ENCODE assay signal across 8 cellular contexts in the genomic region with DNA sequence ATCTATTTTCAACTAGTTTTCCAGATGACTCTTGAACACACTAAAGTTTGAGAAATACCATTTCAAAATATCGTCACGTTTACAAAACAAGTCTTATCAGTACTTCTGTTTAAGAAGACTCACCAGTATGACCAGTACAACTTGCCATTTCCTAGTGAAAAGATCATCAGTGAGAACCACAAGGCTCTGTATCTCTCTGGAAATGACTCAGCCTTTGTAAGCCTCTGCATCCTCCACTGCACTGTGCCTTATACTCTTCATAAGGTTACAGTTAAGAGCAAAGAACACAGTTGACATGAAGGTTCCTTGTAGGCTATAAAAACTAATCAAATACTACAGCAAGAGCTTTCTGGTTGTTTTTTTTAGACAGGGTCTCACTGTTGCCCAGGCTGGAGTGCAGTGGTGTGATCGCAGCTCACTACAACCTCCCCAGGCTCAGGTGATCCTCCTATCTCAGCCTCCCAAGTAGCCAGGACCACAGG. TPM values are rescaled to one million over a fixed set of nuclear protein-coding genes. Genes with fewer than 3 reads are reported as not detected.
DNase-seq lines count a peak whose midpoint lies in the region; ATAC-seq and TF ChIP-seq lines count a peak whose summit lies in the region.

No MANE protein-coding gene starts in this region.

- peak; percentile 97 for ATAC-seq in GM18909 (IDR thresholded peaks at IDR 0.05; ENCODE audit: poor library complexity, unreplicated experiment)
- ATAC-seq in HG03095 (IDR thresholded peaks at IDR 0.05; ENCODE audit: unreplicated experiment), result peak; percentile 98
- ATAC-seq in stimulated activated effector memory CD8-positive, alpha-beta T cell treated with anti-CD3 and anti-CD28 coated beads, Interleukin-12 subunit alpha, Interleukin-12 subunit beta, amount 100 ng/mL, for 72 hours, result peak; percentile 100

- no peak overlapping the region for H3K4me3 ChIP-seq in sigmoid colon

- H3K27me3 Mint-ChIP-seq in activated CD4-positive, alpha-beta memory T cell treated with anti-CD3 and anti-CD28 coated beads, Interleukin-2, amount 10 ng/mL, durations not matched to agents 7 days and 5 days, result no peaks in the 10 kb centered on the region

- H3K27ac ChIP-seq in sigmoid colon, result no peak overlapping the region

- no peak for TF ChIP-seq EP300 in sigmoid colon (IDR thresholded peaks at IDR 0.05)

- no peaks in the 10 kb centered on the region for H3K9me3 Mint-ChIP-seq in activated CD4-positive, alpha-beta memory T cell treated with anti-CD3 and anti-CD28 coated beads, Interleukin-2, amount 10 ng/mL, durations not matched to agents 7 days and 5 days
- no peaks in the 10 kb centered on the region for H3K9me3 Mint-ChIP-seq in stimulated activated effector memory CD8-positive, alpha-beta T cell treated with anti-CD3 and anti-CD28 coated beads, Interleukin-12 subunit alpha, Interleukin-12 subunit beta, amount 100 ng/mL, for 72 hours

- H3K4me1 Mint-ChIP-seq in activated CD4-positive, alpha-beta memory T cell treated with anti-CD3 and anti-CD28 coated beads, Interleukin-2, amount 10 ng/mL, durations not matched to agents 7 days and 5 days, result peaks cover 36% of the 10 kb centered on the region
- peaks cover 25% of the 10 kb centered on the region for H3K4me1 Mint-ChIP-seq in stimulated activated effector memory CD8-positive, alpha-beta T cell treated with anti-CD3 and anti-CD28 coated beads, Interleukin-12 subunit alpha, Interleukin-12 subunit beta, amount 100 ng/mL, for 72 hours

- DNase-seq in ACHN, result peak; percentile 63
- DNase-seq in activated CD4-positive, alpha-beta memory T cell treated with anti-CD3 and anti-CD28 coated beads, Interleukin-2, amount 10 ng/mL, durations not matched to agents 7 days and 5 days, result peak; percentile 47
- peak in 1 of 2 donors; percentile 53 for DNase-seq in stimulated activated effector memory CD8-positive, alpha-beta T cell treated with anti-CD3 and anti-CD28 coated beads, Interleukin-12 subunit alpha, Interleukin-12 subunit beta, amount 100 ng/mL, for 72 hours (ENCODE audit: low spot score in 2 of 2)
- DNase-seq in activated gamma-delta T cell (lab: John Stamatoyannopoulos, UW), result no peak
- no peak for DNase-seq in stimulated activated CD4-positive, alpha-beta T cell treated with anti-CD3 and anti-CD28 coated beads, Interleukin-2, amount 100 ng/mL, for 48 hours
- DNase-seq in sigmoid colon, result no peak

- peaks cover 0 to 6% (median 4%) of the 10 kb centered on the region in 4 donors for H3K4me1 ChIP-seq in sigmoid colon

- TF ChIP-seq POLR2A in sigmoid colon (IDR thresholded peaks at IDR 0.05), result no peak

- in situ Hi-C loops in ACHN (cut with HindIII; ENCODE audit: low pct_ligation_motif_present, low pct_unique_long_range_greater_than_20kb, low sequenced_read_pairs), result no loop called here

- 83 to 90% methylated on average over 3 of the region's 3 CpGs for WGBS in sigmoid colon, 2 donors

- H3K27ac Mint-ChIP-seq in activated CD4-positive, alpha-beta memory T cell treated with anti-CD3 and anti-CD28 coated beads, Interleukin-2, amount 10 ng/mL, durations not matched to agents 7 days and 5 days, result peak overlapping the region; percentile 66
- peak overlapping the region; percentile 26 for H3K27ac Mint-ChIP-seq in stimulated activated effector memory CD8-positive, alpha-beta T cell treated with anti-CD3 and anti-CD28 coated beads, Interleukin-12 subunit alpha, Interleukin-12 subunit beta, amount 100 ng/mL, for 72 hours

- no peak overlapping the region for H3K4me3 Mint-ChIP-seq in activated CD4-positive, alpha-beta memory T cell treated with anti-CD3 and anti-CD28 coated beads, Interleukin-2, amount 10 ng/mL, durations not matched to agents 7 days and 5 days
- H3K4me3 Mint-ChIP-seq in stimulated activated effector memory CD8-positive, alpha-beta T cell treated with anti-CD3 and anti-CD28 coated beads, Interleukin-12 subunit alpha, Interleukin-12 subunit beta, amount 100 ng/mL, for 72 hours, result no peak overlapping the region

- intact Hi-C loops in sigmoid colon (cut with DNase I), result no loop called here

- TF ChIP-seq CTCF in sigmoid colon (IDR thresholded peaks at IDR 0.05), result no peak

- H3K36me3 ChIP-seq in sigmoid colon, result peaks cover 0 to 46% (median 7%) of the 10 kb centered on the region in 4 donors

- peaks cover 61% of the 10 kb centered on the region for H3K36me3 Mint-ChIP-seq in activated CD4-positive, alpha-beta memory T cell treated with anti-CD3 and anti-CD28 coated beads, Interleukin-2, amount 10 ng/mL, durations not matched to agents 7 days and 5 days (ENCODE audit: low read depth)
- H3K36me3 Mint-ChIP-seq in stimulated activated effector memory CD8-positive, alpha-beta T cell treated with anti-CD3 and anti-CD28 coated beads, Interleukin-12 subunit alpha, Interleukin-12 subunit beta, amount 100 ng/mL, for 72 hours, result peaks cover 87% of the 10 kb centered on the region

- no peaks in the 10 kb centered on the region for H3K9me3 ChIP-seq in sigmoid colon

- H3K27me3 ChIP-seq in sigmoid colon, result no peaks in the 10 kb centered on the region

- CTCF ChIA-PET in activated CD4-positive, alpha-beta memory T cell treated with anti-CD3 and anti-CD28 coated beads, Interleukin-2, amount 10 ng/mL, durations not matched to agents 7 days and 5 days (lab: Charles Lee), result interaction anchor here (0.8 to 1.8 kb wide), 5 partner anchors 13 to 153 kb away, joined by 3 to 5 read pairs (median 3); partner anchors contain the start of genes ARG2 and RDH11

- POLR2A ChIA-PET in activated CD4-positive, alpha-beta memory T cell treated with anti-CD3 and anti-CD28 coated beads, Interleukin-2, amount 10 ng/mL, durations not matched to agents 7 days and 5 days (lab: Charles Lee), result interaction anchor here (1.0 to 5.4 kb wide), 4 partner anchors 11 to 320 kb away, joined by 3 to 35 read pairs (median 6); partner anchors contain the start of genes ATP6V1D, EIF2S1 and RDH11

RNA-seq across cellular contexts. Expression of gene VTI1B, which starts 5.7 kb away (rescaled TPM):
- total RNA-seq in activated CD4-positive, alpha-beta memory T cell treated with anti-CD3 and anti-CD28 coated beads, Interleukin-2, amount 10 ng/mL, durations not matched to agents 7 days and 5 days, result 10 to 100 TPM; 73.3 to 77.3 TPM
- 100 to 1,000 TPM in 2 of 4 donors, 10 to 100 TPM in 2; 58.6 to 114 (median 97.7) TPM for total RNA-seq in sigmoid colon
- 100 to 1,000 TPM in 2 of 3 donors, 10 to 100 TPM in 1; 68.5 to 148 (median 138) TPM for polyA plus RNA-seq in sigmoid colon

RNA-seq across cellular contexts. Expression of gene RDH11, which starts 15.4 kb away (rescaled TPM):
- total RNA-seq in activated CD4-positive, alpha-beta memory T cell treated with anti-CD3 and anti-CD28 coated beads, Interleukin-2, amount 10 ng/mL, durations not matched to agents 7 days and 5 days, result 10 to 100 TPM; 56.6 to 60.4 TPM
- total RNA-seq in sigmoid colon, result 10 to 100 TPM; 24.7 to 49.0 (median 38.5) TPM
- 10 to 100 TPM in 2 of 3 donors, 1 to 10 TPM in 1; 4.2 to 58.5 (median 14.6) TPM for polyA plus RNA-seq in sigmoid colon

RNA-seq across cellular contexts. Expression of gene RDH12, which starts 21.5 kb away (rescaled TPM):
- total RNA-seq in activated CD4-positive, alpha-beta memory T cell treated with anti-CD3 and anti-CD28 coated beads, Interleukin-2, amount 10 ng/mL, durations not matched to agents 7 days and 5 days, result not detected
- not detected for total RNA-seq in sigmoid colon
- under 1 TPM in 2 of 3 donors, not detected in 1; 0.12 to 0.60 TPM for polyA plus RNA-seq in sigmoid colon

Comparison
In these comparisons a context has a peak if more than half of its experiments do, and no peak if none do; other contexts are left out.
1. DNase-seq: peak in ACHN (single experiment) and activated CD4-positive, alpha-beta memory T cell treated with anti-CD3 and anti-CD28 coated beads, Interleukin-2, amount 10 ng/mL, durations not matched to agents 7 days and 5 days (single experiment); none in activated gamma-delta T cell (single experiment), stimulated activated CD4-positive, alpha-beta T cell treated with anti-CD3 and anti-CD28 coated beads, Interleukin-2, amount 100 ng/mL, for 48 hours (0 of 2) and sigmoid colon (single experiment).
2. Peak in every context shown above with its lines, with median percentiles within 50 percentile points of each other: ATAC-seq.